In genomic region chr22:22721681-22722309, GRCh38 we compare ENCODE assay signal across 9 cellular contexts.
A peak's percentile ranks its signal among the peaks of the same experiment; 100 is the strongest.
DNase-seq lines count a peak whose midpoint lies in the region; ATAC-seq and TF ChIP-seq lines count a peak whose summit lies in the region.
"Had no signal": no experiment of that assay in that cellular context is flagged by ENCODE, and none has a peak within 500 bp of the region (broad histone marks: within the 10 kb centered on the region; RNA-seq: fewer than 3 reads in every experiment).

No MANE protein-coding gene starts in this region.

- peak overlapping the region; percentile 96 for H3K4me2 ChIP-seq in DOHH2 (ENCODE audit: low read length)

- H3F3A ChIP-seq in DOHH2 (ENCODE audit: control insufficient read depth, insufficient read depth): peaks cover 18% of the 10 kb centered on the region

- H3K27me3 ChIP-seq in DOHH2 (ENCODE audit: control insufficient read depth, low read length): no peaks in the 10 kb centered on the region

- H3K4me3 ChIP-seq in DOHH2 (ENCODE audit: low read length) (peak overlapping the region; percentile 77; the same call in 1 of the 2 replicates), cardiac fibroblast (replicated peaks in 1 of 2; ENCODE audit: low read depth in 2 of 2, low read length in 2 of 2) (no peak overlapping the region)

- ATAC-seq in GM18909 (IDR thresholded peaks at IDR 0.05; ENCODE audit: poor library complexity, unreplicated experiment): no peak

- no peak for TF ChIP-seq POLR2A in erythroblast (IDR thresholded peaks at IDR 0.05; ENCODE audit: low read length)

- no peaks in the 10 kb centered on the region for H3K9me3 ChIP-seq in DOHH2 (ENCODE audit: control insufficient read depth, insufficient read depth, low read length)

- no peaks in the 10 kb centered on the region for H4K20me1 ChIP-seq in DOHH2 (ENCODE audit: control insufficient read depth, insufficient read depth, low read depth, low read length)

- H3K27ac ChIP-seq in DOHH2 (ENCODE audit: low read depth, low read length): no peak overlapping the region

- peaks cover 3% of the 10 kb centered on the region; the same call in 1 of the 2 replicates for H3K36me3 ChIP-seq in DOHH2 (ENCODE audit: control insufficient read depth, low read length)

- TF ChIP-seq CTCF in DOHH2 (IDR thresholded peaks at IDR 0.05; ENCODE audit: low read depth, low read length, poor library complexity, severe bottlenecking) (no peak), cardiac fibroblast (IDR thresholded peaks at IDR 0.05; ENCODE audit: low read depth, low read length) (no peak)

- peaks cover 71% of the 10 kb centered on the region for H3K4me1 ChIP-seq in DOHH2 (ENCODE audit: control insufficient read depth, low read length)

- DNase-seq in RPMI7951 (ENCODE audit: low read depth) (peak; percentile 43), cardiac fibroblast (ENCODE audit: low read depth in 2 of 2) (peak; percentile 75 to 89), erythroblast (lab: John Stamatoyannopoulos, UW) (no peak), cerebellum (ENCODE audit: low spot score) (no peak), NCI-H774 (lab: John Stamatoyannopoulos, UW) (no peak)
- peak; percentile 35 to 52 (median 47) for DNase-seq in stimulated activated CD4-positive, alpha-beta T cell treated with anti-CD3 and anti-CD28 coated beads, Interleukin-12 subunit alpha, Interleukin-12 subunit beta, amount 100 ng/mL, for 48 hours (ENCODE audit: low read depth in 2 of 3, low spot score in 1 of 3)
- DNase-seq: NCI-H1436 treated with DMSO at 0.1 percent for 48 hours had no signal

- no peaks in the 10 kb centered on the region for H3K9me2 ChIP-seq in DOHH2 (replicated peaks; ENCODE audit: control insufficient read depth, low read length)

- H3K79me2 ChIP-seq in DOHH2 (ENCODE audit: control insufficient read depth, low read length): no peaks in the 10 kb centered on the region

Comparison
In these comparisons a context has a peak if more than half of its experiments do, and no peak if none do; other contexts are left out.
1. DNase-seq: peak in RPMI7951 (single experiment), cardiac fibroblast (2 of 2) and stimulated activated CD4-positive, alpha-beta T cell treated with anti-CD3 and anti-CD28 coated beads, Interleukin-12 subunit alpha, Interleukin-12 subunit beta, amount 100 ng/mL, for 48 hours (3 of 3); none in erythroblast (0 of 2), cerebellum (single experiment) and NCI-H774 (single experiment).